Comparison of ENCODE assay signal across 11 cellular contexts in the genomic region with DNA sequence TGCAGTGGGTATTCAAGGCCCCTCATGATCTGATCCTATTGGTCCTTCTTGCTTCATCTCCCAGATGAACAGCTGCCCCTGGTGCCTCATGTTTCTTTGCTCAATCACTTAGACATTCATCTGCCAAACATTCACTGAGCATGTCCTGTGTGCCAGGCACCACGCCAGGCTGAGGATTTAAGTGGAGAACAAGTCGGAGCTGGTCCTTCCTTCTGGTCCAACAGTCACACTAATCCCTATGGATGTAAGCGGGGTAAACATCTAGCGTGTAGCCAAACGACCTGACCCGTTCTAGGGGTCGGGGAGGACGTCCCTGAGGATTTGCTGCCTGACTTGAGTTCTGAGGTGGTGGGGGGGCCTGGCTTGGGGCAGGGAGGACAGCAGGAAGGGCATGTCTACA. TPM values are rescaled to one million over a fixed set of nuclear protein-coding genes. Genes with fewer than 3 reads are reported as not detected.
A peak's percentile ranks its signal among the peaks of the same experiment; 100 is the strongest.
DNase-seq lines count a peak whose midpoint lies in the region; ATAC-seq and TF ChIP-seq lines count a peak whose summit lies in the region.
"Had no signal": no experiment of that assay in that cellular context is flagged by ENCODE, and none has a peak within 500 bp of the region (broad histone marks: within the 10 kb centered on the region; RNA-seq: fewer than 3 reads in every experiment).

No MANE protein-coding gene starts in this region.

- ATAC-seq in HG02885 (IDR thresholded peaks at IDR 0.05; ENCODE audit: poor library complexity, unreplicated experiment): no peak

- no peak overlapping the region for H3K27ac ChIP-seq in hepatocyte

- peak; percentile 56 for DNase-seq in AG08395 (ENCODE audit: low spot score)
- peak; percentile 95 for DNase-seq in MG63
- peak; percentile 69 for DNase-seq in SHP77 treated with DMSO at 0.1 percent for 48 hours (lab: John Stamatoyannopoulos, UW)
- DNase-seq in hepatocyte (ENCODE audit: low spot score): peak; percentile 40
- DNase-seq in activated effector memory CD4-positive, alpha-beta T cell treated with anti-CD3 and anti-CD28 coated beads, Interleukin-2, amount 50 U/mL, for 16 hours: no peak
- no peak for DNase-seq in putamen (ENCODE audit: low spot score)
- DNase-seq in SIG-M5 (lab: John Stamatoyannopoulos, UW): no peak
- DNase-seq: activated CD8-positive, alpha-beta memory T cell treated with anti-CD3 and anti-CD28 coated beads, Interleukin-2, amount 50 U/mL, for 4 hours; mesendoderm; NK-92 treated with Interleukin-12 subunit alpha and Interleukin-12 subunit beta, amount 100 ng/mL, for 24 hours had no signal

- no peak overlapping the region for H3K4me2 ChIP-seq in hepatocyte

- no peak for TF ChIP-seq CTCF in hepatocyte (IDR thresholded peaks at IDR 0.05; ENCODE audit: poor library complexity)

- H3K9me3 ChIP-seq in MG63 (no peaks in the 10 kb centered on the region), hepatocyte (ENCODE audit: low read depth) (no peaks in the 10 kb centered on the region)

- no peaks in the 10 kb centered on the region for H3K79me2 ChIP-seq in hepatocyte

- H3K36me3 ChIP-seq in MG63: no peaks in the 10 kb centered on the region; the same call in 1 of the 2 replicates
- H3K36me3 ChIP-seq in hepatocyte (replicated peaks; ENCODE audit: insufficient read depth, low read depth): no peaks in the 10 kb centered on the region

- no peaks in the 10 kb centered on the region for H3K4me1 ChIP-seq in hepatocyte (ENCODE audit: insufficient read depth)

- H4K20me1 ChIP-seq in hepatocyte (ENCODE audit: insufficient read depth, poor library complexity, severe bottlenecking): no peaks in the 10 kb centered on the region

- WGBS in hepatocyte (ENCODE audit: low lambda C conversion rate, missing lambda C conversion rate): 83% methylated on average over 8 of the region's 8 CpGs

- H3K4me3 ChIP-seq in MG63 (no peak overlapping the region), hepatocyte (no peak overlapping the region)

- H3K27me3 ChIP-seq in MG63: no peaks in the 10 kb centered on the region
- no peaks in the 10 kb centered on the region for H3K27me3 ChIP-seq in hepatocyte

- H2AFZ ChIP-seq in hepatocyte: no peak overlapping the region

- H3K9me2 ChIP-seq in hepatocyte (replicated peaks; ENCODE audit: insufficient read depth): no peaks in the 10 kb centered on the region

RNA-seq across cellular contexts. Expression of a gene that starts 21.9 kb away (rescaled TPM):
- total RNA-seq in MG63 (2014; rRNA removed; shearing (Covaris generic); ENCODE audit: low replicate concordance): 33.2 and 38.9 TPM in 2 replicates
- 18.2 and 25.7 TPM in 2 replicates for total RNA-seq in hepatocyte
- polyA plus RNA-seq in hepatocyte: 29.0 and 38.5 TPM in 2 replicates

RNA-seq across cellular contexts. Expression of a gene that starts 22.3 kb away (rescaled TPM):
- 46.4 and 71.1 TPM in 2 replicates for total RNA-seq in MG63 (2014; rRNA removed; shearing (Covaris generic); ENCODE audit: low replicate concordance)
- total RNA-seq in hepatocyte: 120 and 122 TPM in 2 replicates
- 387 and 414 TPM in 2 replicates for polyA plus RNA-seq in hepatocyte

RNA-seq across cellular contexts. Expression of a gene that starts 25.1 kb away (rescaled TPM):
- not detected in 2 replicates for total RNA-seq in MG63 (2014; rRNA removed; shearing (Covaris generic); ENCODE audit: low replicate concordance)
- 0.44 TPM in 1 of 2 replicates, not detected in the other for total RNA-seq in hepatocyte
- 0.13 and 0.16 TPM in 2 replicates for polyA plus RNA-seq in hepatocyte

Comparison
In these comparisons a context has a peak if more than half of its experiments do, and no peak if none do; other contexts are left out.
1. DNase-seq: peak in AG08395 (single experiment), MG63 (single experiment), SHP77 treated with DMSO at 0.1 percent for 48 hours (single experiment) and hepatocyte (single experiment); none in activated effector memory CD4-positive, alpha-beta T cell treated with anti-CD3 and anti-CD28 coated beads, Interleukin-2, amount 50 U/mL, for 16 hours (single experiment), putamen (single experiment) and SIG-M5 (single experiment).